In the genomic region with DNA sequence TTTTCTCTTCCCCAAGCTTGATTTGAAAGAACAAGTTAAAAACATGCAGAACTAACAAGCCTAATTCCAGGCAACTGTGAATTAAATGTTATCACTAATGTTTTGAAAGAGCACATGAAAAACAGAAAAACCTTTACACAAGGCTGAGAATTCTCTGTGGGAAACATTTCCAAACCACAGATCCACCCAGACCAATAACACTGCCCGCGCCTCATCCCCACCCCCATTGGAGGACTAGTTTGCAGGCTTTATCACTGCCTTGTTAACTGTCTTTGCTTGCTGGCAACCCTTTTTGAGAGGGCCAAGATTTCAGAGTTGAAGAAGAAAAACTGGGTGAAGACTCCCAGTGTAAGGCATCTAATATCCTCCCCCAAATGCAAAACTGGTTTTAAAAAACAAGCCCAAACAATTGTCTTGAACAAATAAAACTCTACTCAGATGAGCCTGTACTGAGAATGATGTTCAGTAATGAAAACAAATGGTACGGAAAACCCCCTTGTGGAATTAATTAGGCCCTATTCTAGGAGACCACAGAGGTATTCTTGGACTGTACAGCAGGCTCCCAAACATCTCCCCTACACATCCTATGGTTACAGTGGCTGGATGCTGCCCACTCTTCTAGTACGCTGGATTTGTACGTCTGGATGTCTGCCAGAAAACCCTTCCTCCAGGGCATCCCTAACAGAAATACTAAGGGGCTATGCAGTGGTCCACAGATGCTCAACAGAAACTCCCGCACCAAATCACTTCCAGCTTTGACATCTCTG, we compare ENCODE assay signal across 9 cellular contexts. TPM values are rescaled to one million over a fixed set of nuclear protein-coding genes. Genes with fewer than 3 reads are reported as not detected.
DNase-seq lines count a peak whose midpoint lies in the region; TF ChIP-seq lines count a peak whose summit lies in the region.
"Had no signal": no experiment of that assay in that cellular context is flagged by ENCODE, and none has a peak within 500 bp of the region (broad histone marks: within the 10 kb centered on the region; RNA-seq: fewer than 3 reads in every experiment).

No MANE protein-coding gene starts in this region.

- DNase-seq in activated T-cell treated with anti-CD3 and anti-CD28 coated beads, Interleukin-2, amount 50 U/mL, for 24 hours = no peak
- no peak for DNase-seq in activated T-cell treated with anti-CD3 and anti-CD28 coated beads, Interleukin-2, amount 50 U/mL, for 1 hour
- DNase-seq in MCF 10A (ENCODE audit: unreplicated experiment) (no peak), mesothelial cell of epicardium (ENCODE audit: low spot score in 2 of 2, unreplicated experiment in 2 of 2) (no peak), type B pancreatic cell (ENCODE audit: extremely low spot score, unreplicated experiment) (no peak), foreskin melanocyte (no peak), amniotic stem cell (lab: John Stamatoyannopoulos, UW) (no peak), putamen (ENCODE audit: low spot score) (no peak)
- DNase-seq: NCI-H2171 treated with DMSO at 0.1 percent for 48 hours had no signal

- no peak for TF ChIP-seq CTCF in MCF 10A (IDR thresholded peaks at IDR 0.05; ENCODE audit: unreplicated experiment)
- TF ChIP-seq CTCF in mesothelial cell of epicardium (IDR thresholded peaks at IDR 0.05; ENCODE audit: unreplicated experiment) = no peak
- no peak for TF ChIP-seq CTCF in type B pancreatic cell (conservative IDR thresholded peaks at IDR 0.05)

- peaks cover 91% of the 10 kb centered on the region for H3K36me3 Mint-ChIP-seq in activated T-cell treated with anti-CD3 and anti-CD28 coated beads, Interleukin-2, amount 50 U/mL, for 24 hours (ENCODE audit: low read depth)
- peaks cover 64% of the 10 kb centered on the region for H3K36me3 Mint-ChIP-seq in MCF 10A (ENCODE audit: insufficient read depth, unreplicated experiment)
- H3K36me3 Mint-ChIP-seq in mesothelial cell of epicardium = peaks cover 18% of the 10 kb centered on the region
- H3K36me3 Mint-ChIP-seq in type B pancreatic cell = peaks cover 29% of the 10 kb centered on the region

- CTCF ChIA-PET in MCF 10A (lab: Yijun Ruan, JAX) = no interaction called here

- POLR2A ChIA-PET in MCF 10A (lab: Yijun Ruan, JAX) = interaction anchor here (0.7 kb wide), 1 partner anchor 379 kb away, joined by 3 read pairs; no protein-coding TSS in a partner anchor

- no peaks in the 10 kb centered on the region for H3K27me3 Mint-ChIP-seq in activated T-cell treated with anti-CD3 and anti-CD28 coated beads, Interleukin-2, amount 50 U/mL, for 24 hours
- H3K27me3 Mint-ChIP-seq in MCF 10A (ENCODE audit: insufficient read depth, unreplicated experiment) (no peaks in the 10 kb centered on the region), mesothelial cell of epicardium (ENCODE audit: low read depth) (no peaks in the 10 kb centered on the region), type B pancreatic cell (no peaks in the 10 kb centered on the region)

- peak overlapping the region; percentile 0 for H3K4me3 Mint-ChIP-seq in activated T-cell treated with anti-CD3 and anti-CD28 coated beads, Interleukin-2, amount 50 U/mL, for 24 hours
- H3K4me3 Mint-ChIP-seq in MCF 10A (ENCODE audit: unreplicated experiment) (no peak overlapping the region), mesothelial cell of epicardium (no peak overlapping the region), type B pancreatic cell (no peak overlapping the region)

- no peaks in the 10 kb centered on the region for H3K9me3 Mint-ChIP-seq in activated T-cell treated with anti-CD3 and anti-CD28 coated beads, Interleukin-2, amount 50 U/mL, for 24 hours
- no peaks in the 10 kb centered on the region for H3K9me3 Mint-ChIP-seq in MCF 10A (ENCODE audit: unreplicated experiment)
- H3K9me3 Mint-ChIP-seq in mesothelial cell of epicardium = no peaks in the 10 kb centered on the region
- no peaks in the 10 kb centered on the region for H3K9me3 Mint-ChIP-seq in type B pancreatic cell

- intact Hi-C loops in MCF 10A (cut with micrococcal nuclease) = no loop called here

- peak overlapping the region; percentile 59 for H3K27ac Mint-ChIP-seq in activated T-cell treated with anti-CD3 and anti-CD28 coated beads, Interleukin-2, amount 50 U/mL, for 24 hours
- H3K27ac Mint-ChIP-seq in MCF 10A (ENCODE audit: low read depth, unreplicated experiment) = peak overlapping the region; percentile 22
- H3K27ac Mint-ChIP-seq in mesothelial cell of epicardium = peak overlapping the region; percentile 77
- peak overlapping the region; percentile 53 for H3K27ac Mint-ChIP-seq in type B pancreatic cell

- peaks cover 84% of the 10 kb centered on the region for H3K4me1 Mint-ChIP-seq in activated T-cell treated with anti-CD3 and anti-CD28 coated beads, Interleukin-2, amount 50 U/mL, for 24 hours (ENCODE audit: low read depth)
- peaks cover 19% of the 10 kb centered on the region for H3K4me1 Mint-ChIP-seq in MCF 10A (ENCODE audit: insufficient read depth, unreplicated experiment)
- H3K4me1 Mint-ChIP-seq in mesothelial cell of epicardium = peaks cover 33% of the 10 kb centered on the region
- peaks cover 37% of the 10 kb centered on the region for H3K4me1 Mint-ChIP-seq in type B pancreatic cell (ENCODE audit: unreplicated experiment)

- no TSS peak for BruUV-seq in MCF 10A (replicated peaks; lab: Mats Ljungman, UMichigan)

RNA-seq across cellular contexts. Expression of a gene that starts 5.8 kb away (rescaled TPM):
- 116 and 125 TPM in 2 replicates for total RNA-seq in MCF 10A (2022)
- 73.1 to 87.9 TPM (median 83.2 TPM) in 3 replicates for total RNA-seq in mesothelial cell of epicardium
- 97.0 and 147 TPM in 2 replicates for total RNA-seq in type B pancreatic cell (ENCODE audit: low replicate concordance)

Comparison
In these comparisons a context has a peak if more than half of its experiments do, and no peak if none do; other contexts are left out.
1. H3K27ac Mint-ChIP-seq: peak in every context shown above with its lines; median percentile 77 in mesothelial cell of epicardium; 59 in activated T-cell treated with anti-CD3 and anti-CD28 coated beads, Interleukin-2, amount 50 U/mL, for 24 hours; 53 in type B pancreatic cell; 22 in MCF 10A.